ENCODE assay signal across 9 cellular contexts in the genomic region with DNA sequence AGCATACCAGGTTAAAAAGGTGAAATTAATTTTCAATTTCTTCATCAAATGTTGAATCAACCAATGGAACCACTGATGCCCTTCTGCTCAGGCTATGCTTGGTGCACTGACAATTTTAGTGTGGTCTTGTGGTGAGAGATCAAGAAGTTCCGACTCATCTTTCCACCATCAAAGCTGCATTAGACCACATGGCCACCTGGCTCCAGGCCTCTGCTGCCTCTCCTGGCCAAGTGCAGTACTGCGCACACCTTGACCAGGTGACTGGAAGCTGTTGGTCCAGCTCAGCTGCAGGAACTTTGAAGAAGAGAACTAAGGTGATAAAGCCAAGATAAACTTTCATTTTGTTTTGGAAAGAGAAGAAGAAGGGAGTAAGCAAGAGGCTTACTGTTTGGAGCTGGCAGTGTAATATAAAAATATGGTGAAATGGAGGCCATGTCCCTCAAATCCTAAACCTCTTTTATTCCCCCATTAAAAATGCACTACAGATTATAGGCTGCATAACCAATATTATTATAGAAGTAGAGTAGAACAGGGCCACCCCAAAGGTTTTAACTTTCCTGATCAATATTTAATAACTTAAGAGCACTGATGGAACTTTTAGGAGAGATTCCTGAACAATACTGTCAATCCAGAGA.
DNase-seq lines count a peak whose midpoint lies in the region; ATAC-seq, FAIRE-seq and TF ChIP-seq lines count a peak whose summit lies in the region.
"Had no signal": no experiment of that assay in that cellular context is flagged by ENCODE, and none has a peak within 500 bp of the region (broad histone marks: within the 10 kb centered on the region; RNA-seq: fewer than 3 reads in every experiment).

No MANE protein-coding gene starts in this region.

- FAIRE-seq in D721Med (lab: Jason Lieb, UNC), result peak; percentile 53
- FAIRE-seq in endothelial cell of umbilical vein (lab: Jason Lieb, UNC), result no peak

- TF ChIP-seq CTCF in D721Med (IDR thresholded peaks at IDR 0.05; ENCODE audit: insufficient read depth, missing control alignments) (peak; percentile 23), SU-DHL-6 (IDR thresholded peaks at IDR 0.05; ENCODE audit: insufficient read depth, low read length, poor library complexity, severe bottlenecking) (peak; percentile 71), endothelial cell of umbilical vein (IDR thresholded peaks at IDR 0.05; ENCODE audit: extremely low read depth in 1 of 2, insufficient read depth in 1 of 2, low read depth in 1 of 2, low read length in 2 of 2) (peak; percentile 53 to 58)

- H3K27ac ChIP-seq in SU-DHL-6 (ENCODE audit: low read depth, low read length), result no peak overlapping the region
- no peak overlapping the region for H3K27ac ChIP-seq in endothelial cell of umbilical vein (ENCODE audit: insufficient read depth, low read depth, low read length)
- H3K27ac ChIP-seq: parathyroid adenoma had no signal

- H4K20me1 ChIP-seq in SU-DHL-6 (ENCODE audit: low read depth, low read length) (no peaks in the 10 kb centered on the region), endothelial cell of umbilical vein (replicated peaks; ENCODE audit: control insufficient read depth, extremely low read depth, insufficient read depth, low read length) (no peaks in the 10 kb centered on the region)

- H3K27me3 ChIP-seq in SU-DHL-6 (ENCODE audit: low read length) (no peaks in the 10 kb centered on the region), endothelial cell of umbilical vein (ENCODE audit: control insufficient read depth in 2 of 2, insufficient read depth in 2 of 2, low read length in 2 of 2) (no peaks in the 10 kb centered on the region)

- no peak overlapping the region for H2AFZ ChIP-seq in SU-DHL-6 (ENCODE audit: low read depth, low read length, severe bottlenecking)
- H2AFZ ChIP-seq in endothelial cell of umbilical vein (ENCODE audit: low read depth, low read length), result no peak overlapping the region
- H2AFZ ChIP-seq: parathyroid adenoma had no signal

- H3K9ac ChIP-seq in SU-DHL-6 (ENCODE audit: low read length) (no peak overlapping the region), endothelial cell of umbilical vein (replicated peaks; ENCODE audit: extremely low read depth, insufficient read depth, low read length) (no peak overlapping the region)
- H3K9ac ChIP-seq: parathyroid adenoma had no signal

- ATAC-seq in GM19025 (IDR thresholded peaks at IDR 0.05; ENCODE audit: low read depth, unreplicated experiment) (peak; percentile 97), HG03060 (IDR thresholded peaks at IDR 0.05; ENCODE audit: low read depth, unreplicated experiment) (peak; percentile 84)

- POLR2A ChIA-PET in endothelial cell of umbilical vein (lab: Charles Lee), result no interaction called here

- no peak overlapping the region for H3K4me3 ChIP-seq in SU-DHL-6 (ENCODE audit: insufficient read depth, low read length, poor library complexity, severe bottlenecking)
- no peak overlapping the region for H3K4me3 ChIP-seq in endothelial cell of umbilical vein (replicated peaks in 1 of 3; ENCODE audit: insufficient read depth in 1 of 3, low read depth in 1 of 3, low read length in 3 of 3)

- H3K79me2 ChIP-seq in SU-DHL-6 (ENCODE audit: insufficient read depth, low read length) (no peaks in the 10 kb centered on the region), endothelial cell of umbilical vein (ENCODE audit: control insufficient read depth, insufficient read depth, low read length) (no peaks in the 10 kb centered on the region)
- H3K79me2 ChIP-seq: parathyroid adenoma had no signal

- no peaks in the 10 kb centered on the region for H3K9me1 ChIP-seq in endothelial cell of umbilical vein (replicated peaks; ENCODE audit: control insufficient read depth, extremely low read depth, insufficient read depth, low read length)

- dilution Hi-C loops in endothelial cell of umbilical vein (cut with MboI; ENCODE audit: extremely low pct_ligation_motif_present, low sequenced_read_pairs), result no loop called here

- 0 out of 2 replicates have a peak, but pooled peaks cover 3% of the 10 kb centered on the region for H3K9me2 ChIP-seq in SU-DHL-6 (replicated peaks; ENCODE audit: insufficient read depth, low read length)

- BruUV-seq in endothelial cell of umbilical vein (replicated peaks; lab: Mats Ljungman, UMichigan), result no TSS peak

- no peaks in the 10 kb centered on the region for H3K4me1 ChIP-seq in endothelial cell of umbilical vein (ENCODE audit: control insufficient read depth, extremely low read depth, insufficient read depth, low read length)
- H3K4me1 ChIP-seq: parathyroid adenoma had no signal

- intact Hi-C loops in endothelial cell of umbilical vein (cut with micrococcal nuclease), result no loop called here

- no peak for TF ChIP-seq POLR2A in endothelial cell of umbilical vein (IDR thresholded peaks at IDR 0.05; ENCODE audit: low read depth, low read length)

- H3K9me3 ChIP-seq in SU-DHL-6 (ENCODE audit: insufficient read depth, low read length) (no peaks in the 10 kb centered on the region), endothelial cell of umbilical vein (replicated peaks; ENCODE audit: control insufficient read depth, insufficient read depth, low read length) (no peaks in the 10 kb centered on the region)

- CTCF ChIA-PET in endothelial cell of umbilical vein (lab: Charles Lee), result no interaction called here

- H3K36me3 ChIP-seq in SU-DHL-6 (ENCODE audit: low read length), result no peaks in the 10 kb centered on the region
- no peaks in the 10 kb centered on the region for H3K36me3 ChIP-seq in endothelial cell of umbilical vein (ENCODE audit: control insufficient read depth in 2 of 2, extremely low read depth in 1 of 2, insufficient read depth in 2 of 2, low read length in 2 of 2)

- H3F3A ChIP-seq in SU-DHL-6 (ENCODE audit: insufficient read depth), result no peaks in the 10 kb centered on the region

- H3K4me2 ChIP-seq in SU-DHL-6 (ENCODE audit: low read depth, low read length, poor library complexity, severe bottlenecking), result no peak overlapping the region
- no peak overlapping the region for H3K4me2 ChIP-seq in endothelial cell of umbilical vein (ENCODE audit: insufficient read depth, low read length)

- DNase-seq in D721Med (ENCODE audit: insufficient read length, low spot score) (no peak), endothelial cell of umbilical vein (ENCODE audit: low read depth, low spot score) (no peak), retina (no peak), NCI-H524 treated with DMSO at 0.1 percent for 48 hours (lab: John Stamatoyannopoulos, UW) (no peak)
- DNase-seq in stimulated activated CD4-positive, alpha-beta T cell treated with anti-CD3 and anti-CD28 coated beads, Interleukin-2, amount 100 ng/mL, for 48 hours, result peak; percentile 50 to 55

TF ChIP-seq in endothelial cell of umbilical vein, 7 proteins besides CTCF, POLR2A, EP300 and RAD21:
- no peak for TF ChIP-seq GATA2 (IDR thresholded peaks at IDR 0.05; ENCODE audit: insufficient read depth, insufficient read length, low read depth, low read length)
- TF ChIP-seq, protein P1, sequence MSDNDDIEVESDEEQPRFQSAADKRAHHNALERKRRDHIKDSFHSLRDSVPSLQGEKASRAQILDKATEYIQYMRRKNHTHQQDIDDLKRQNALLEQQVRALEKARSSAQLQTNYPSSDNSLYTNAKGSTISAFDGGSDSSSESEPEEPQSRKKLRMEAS (IDR thresholded peaks at IDR 0.05; ENCODE audit: insufficient read depth, insufficient read length), result no peak
- no peak for TF ChIP-seq JUN (IDR thresholded peaks at IDR 0.05; ENCODE audit: borderline replicate concordance, insufficient read depth, insufficient read length, low read depth)
- TF ChIP-seq POLR2AphosphoS5 (IDR thresholded peaks at IDR 0.05; ENCODE audit: insufficient read depth, low read depth, low read length), result no peak
- no peak for TF ChIP-seq EZH2 (IDR thresholded peaks at IDR 0.05; ENCODE audit: borderline replicate concordance, low read depth, low read length, severe bottlenecking)

Comparison
In these comparisons a context has a peak if more than half of its experiments do, and no peak if none do; other contexts are left out.
1. DNase-seq: peak in stimulated activated CD4-positive, alpha-beta T cell treated with anti-CD3 and anti-CD28 coated beads, Interleukin-2, amount 100 ng/mL, for 48 hours (2 of 2); none in D721Med (single experiment), endothelial cell of umbilical vein (single experiment), retina (single experiment) and NCI-H524 treated with DMSO at 0.1 percent for 48 hours (single experiment).
2. Peak in every context shown above with its lines, with median percentiles within 50 percentile points of each other: CTCF ChIP-seq.